In genomic region chr15:61003683-61004299, GRCh38 we compare ENCODE assay signal across 1 cellular context.
TF ChIP-seq lines count a peak whose summit lies in the region.

No MANE protein-coding gene starts in this region.

TF ChIP-seq in IMR-90, 13 proteins besides CTCF, POLR2A, EP300 and RAD21:
- TF ChIP-seq CHD1 (IDR thresholded peaks at IDR 0.05; ENCODE audit: low read depth, low read length), result no peak
- TF ChIP-seq BHLHE40 (IDR thresholded peaks at IDR 0.05; ENCODE audit: low read depth, low read length), result no peak
- no peak for TF ChIP-seq CEBPB (IDR thresholded peaks at IDR 0.05; ENCODE audit: low read depth, low read length)
- no peak for TF ChIP-seq MAFK (IDR thresholded peaks at IDR 0.05; ENCODE audit: low read depth, low read length)
- no peak for TF ChIP-seq MAZ (IDR thresholded peaks at IDR 0.05; ENCODE audit: borderline replicate concordance, low read depth, low read length)
- no peak for TF ChIP-seq USF2 (IDR thresholded peaks at IDR 0.05; ENCODE audit: low read depth, low read length)
- TF ChIP-seq, protein P1, sequence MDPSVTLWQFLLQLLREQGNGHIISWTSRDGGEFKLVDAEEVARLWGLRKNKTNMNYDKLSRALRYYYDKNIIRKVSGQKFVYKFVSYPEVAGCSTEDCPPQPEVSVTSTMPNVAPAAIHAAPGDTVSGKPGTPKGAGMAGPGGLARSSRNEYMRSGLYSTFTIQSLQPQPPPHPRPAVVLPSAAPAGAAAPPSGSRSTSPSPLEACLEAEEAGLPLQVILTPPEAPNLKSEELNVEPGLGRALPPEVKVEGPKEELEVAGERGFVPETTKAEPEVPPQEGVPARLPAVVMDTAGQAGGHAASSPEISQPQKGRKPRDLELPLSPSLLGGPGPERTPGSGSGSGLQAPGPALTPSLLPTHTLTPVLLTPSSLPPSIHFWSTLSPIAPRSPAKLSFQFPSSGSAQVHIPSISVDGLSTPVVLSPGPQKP (IDR thresholded peaks at IDR 0.05; ENCODE audit: borderline replicate concordance, low read depth, low read length), result no peak
- TF ChIP-seq NFE2L2 (IDR thresholded peaks at IDR 0.05; ENCODE audit: low read depth, low read length), result no peak
- no peak for TF ChIP-seq MXI1 (IDR thresholded peaks at IDR 0.05; ENCODE audit: borderline replicate concordance, low read depth, low read length)
- no peak for TF ChIP-seq SMC3 (IDR thresholded peaks at IDR 0.05; ENCODE audit: low read depth, low read length)
- TF ChIP-seq FOS (IDR thresholded peaks at IDR 0.05; ENCODE audit: low read depth, low read length), result no peak
- no peak for TF ChIP-seq RFX5 (IDR thresholded peaks at IDR 0.05; ENCODE audit: low read depth, low read length)
- no peak for TF ChIP-seq RCOR1 (IDR thresholded peaks at IDR 0.05; ENCODE audit: insufficient replicate concordance, low read length)
